In the genomic region with DNA sequence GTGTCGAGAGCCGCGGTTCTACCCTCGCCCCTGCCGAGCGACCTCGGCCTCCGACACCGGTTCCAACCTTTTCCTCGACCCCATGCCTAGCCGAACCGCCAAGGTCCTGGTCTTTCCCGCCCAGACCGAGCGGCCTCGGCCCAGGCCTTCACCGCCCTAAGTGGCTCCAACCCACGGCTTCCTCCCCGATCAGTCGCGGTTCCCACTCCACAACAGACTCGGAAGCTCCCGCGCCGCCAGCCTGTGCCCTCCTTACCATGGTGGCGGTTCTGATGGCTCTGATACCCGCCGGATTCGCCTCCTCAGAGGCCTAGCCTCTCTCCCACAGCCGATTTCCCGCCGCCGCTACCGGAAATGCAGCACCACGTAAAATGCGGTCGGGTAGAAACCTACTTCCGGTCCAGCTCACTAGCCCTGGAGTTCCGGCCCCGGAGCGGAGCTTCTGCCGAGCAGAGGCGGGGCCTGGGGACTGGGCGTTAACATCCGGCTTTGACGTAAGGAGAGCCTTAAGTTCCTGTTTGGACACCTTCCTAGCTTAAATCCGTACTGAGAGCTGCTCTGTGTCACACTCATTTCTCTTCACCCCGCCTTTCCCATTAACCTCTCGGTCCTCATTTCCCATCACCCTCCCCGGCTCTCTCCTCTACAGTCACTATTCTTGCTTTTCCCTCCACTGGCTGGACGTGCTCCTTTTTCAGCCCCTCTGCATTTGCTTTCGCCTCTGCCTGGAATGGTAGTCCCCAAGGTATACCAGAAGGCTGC, we compare ENCODE assay signal across 8 cellular contexts. TPM values are rescaled to one million over a fixed set of nuclear protein-coding genes. Genes with fewer than 3 reads are reported as not detected.
DNase-seq lines count a peak whose midpoint lies in the region; ATAC-seq, FAIRE-seq and TF ChIP-seq lines count a peak whose summit lies in the region.

TSS of gene SNRPB (minus strand) at position 358 of the 762 bp plus-strand sequence. CDS start at position 259, 99 bp downstream.

- DNase-seq in GM12892 (ENCODE audit: insufficient read length) = peak; percentile 89
- peak; percentile 99 for DNase-seq in NCI-H146 (lab: John Stamatoyannopoulos, UW)
- peak; percentile 91 to 99 (median 94) for DNase-seq in T-helper 1 cell
- DNase-seq in adrenal gland = peak; percentile 96 to 99 (median 98)
- peak; percentile 94 to 97 for DNase-seq in heart right ventricle
- DNase-seq in posterior cingulate gyrus = peak; percentile 96 to 100 (median 98)
- DNase-seq in upper lobe of left lung = peak; percentile 93 to 98

- H3K4me1 ChIP-seq in adrenal gland (replicated peaks in 1 of 2) (peaks cover 25 to 54% of the 10 kb centered on the region in 2 donors), heart right ventricle (peaks cover 0 to 37% (median 23%) of the 10 kb centered on the region in 9 donors), upper lobe of left lung (peaks cover 13 to 34% (median 19%) of the 10 kb centered on the region in 4 donors)

- TF ChIP-seq CTCF in adrenal gland (IDR thresholded peaks at IDR 0.05) = no peak
- no peak for TF ChIP-seq CTCF in heart right ventricle (IDR thresholded peaks at IDR 0.05)
- peak in 1 of 6 experiments; percentile 14 for TF ChIP-seq CTCF in upper lobe of left lung (IDR thresholded peaks at IDR 0.05)

- H3K36me3 ChIP-seq in adrenal gland (replicated peaks in 1 of 2) (peaks cover 0 to 20% of the 10 kb centered on the region in 2 donors), heart right ventricle (peaks cover 0 to 35% (median 21%) of the 10 kb centered on the region in 9 donors), upper lobe of left lung (peaks cover 10 to 25% (median 20%) of the 10 kb centered on the region in 4 donors)

- TF ChIP-seq EP300 in upper lobe of left lung (IDR thresholded peaks at IDR 0.05) = peak in 2 of 4 donors; percentile 29 to 68

- peak within 1 kb of the TSS; percentile 88 to 97 (median 93) for H3K27ac ChIP-seq in adrenal gland
- H3K27ac ChIP-seq in heart right ventricle = peak within 1 kb of the TSS; percentile 68 to 97 (median 90)
- H3K27ac ChIP-seq in upper lobe of left lung = peak within 1 kb of the TSS; percentile 87 to 98 (median 92)

- 1% methylated on average over 35 to 52 of the region's 52 CpGs for WGBS in adrenal gland, 4 donors
- 0 to 1% methylated on average over 52 of the region's 52 CpGs for WGBS in heart right ventricle, 2 donors
- 2% methylated on average over 25 to 39 of the region's 52 CpGs for WGBS in upper lobe of left lung, 2 donors

- no peaks in the 10 kb centered on the region for H3K27me3 ChIP-seq in adrenal gland
- no peaks in the 10 kb centered on the region for H3K27me3 ChIP-seq in heart right ventricle
- H3K27me3 ChIP-seq in upper lobe of left lung = no peaks in the 10 kb centered on the region

- intact Hi-C loops in adrenal gland (cut with DNase I) (no loop called here), heart right ventricle (cut with DNase I) (loop anchor here in 3 of 10 donors (1.0 to 10.0 kb wide), 3 partner anchors 37 to 366 kb away; partner anchors contain the start of genes STK35 (in 1 of the 3) and ZNF343 (in 1 of the 3)), posterior cingulate gyrus (cut with DNase I) (loop anchor here (2.0 to 5.0 kb wide), 3 partner anchors 38 to 182 kb away; partner anchors contain the start of genes NOP56 and ZNF343)

- H3K4me3 ChIP-seq in adrenal gland (peak within 1 kb of the TSS; percentile 65 to 96 (median 80)), heart right ventricle (peak within 1 kb of the TSS; percentile 37 to 96 (median 84)), upper lobe of left lung (peak within 1 kb of the TSS; percentile 56 to 93 (median 76))

- TF ChIP-seq POLR2A in GM12892 (IDR thresholded peaks at IDR 0.05; ENCODE audit: low read depth, low read length) (peak; percentile 94), adrenal gland (IDR thresholded peaks at IDR 0.05) (peak; percentile 75 to 98), upper lobe of left lung (IDR thresholded peaks at IDR 0.05) (peak in 3 of 4 donors; percentile 83 to 97 (median 95))

- H3K9me3 ChIP-seq in adrenal gland (replicated peaks in 1 of 3) (no peaks in the 10 kb centered on the region), heart right ventricle (no peaks in the 10 kb centered on the region), upper lobe of left lung (no peaks in the 10 kb centered on the region)

- peak; percentile 93 for FAIRE-seq in GM12892 (lab: Jason Lieb, UNC)

- peak; percentile 96 for ATAC-seq in HG02852 (IDR thresholded peaks at IDR 0.05; ENCODE audit: unreplicated experiment)
- ATAC-seq in heart right ventricle = peak; percentile 99
- peak; percentile 98 to 99 for ATAC-seq in upper lobe of left lung (ENCODE audit: low FRiP score in 2 of 2)

RNA-seq across cellular contexts. Expression of gene SNRPB, which starts in this region (rescaled TPM):
- polyA plus RNA-seq in GM12892 (2012; ENCODE audit: missing spikeins) = 173 TPM
- total RNA-seq in adrenal gland (100 to 1,000 TPM in 7 of 8 donors, 10 to 100 TPM in 1; 77.7 to 265 (median 150) TPM), heart right ventricle (10 to 100 TPM; 41.4 to 82.1 (median 51.1) TPM), upper lobe of left lung (100 to 1,000 TPM in 5 of 6 donors, 10 to 100 TPM in 1; 54.5 to 216 (median 123) TPM)
- polyA plus RNA-seq in adrenal gland (100 to 1,000 TPM in 2 of 3 donors, 10 to 100 TPM in 1; 66.2 to 192 (median 109) TPM), heart right ventricle (100 to 1,000 TPM in 1 of 2 donors, 10 to 100 TPM in 1; 59.8 to 239 TPM)

Comparison
In these comparisons a context has a peak if more than half of its experiments do, and no peak if none do; other contexts are left out.
1. Peak in every context shown above with its lines: DNase-seq, ATAC-seq, H3K4me3 ChIP-seq and H3K27ac ChIP-seq.